Comparison of ENCODE assay signal across 8 cellular contexts in the genomic region with DNA sequence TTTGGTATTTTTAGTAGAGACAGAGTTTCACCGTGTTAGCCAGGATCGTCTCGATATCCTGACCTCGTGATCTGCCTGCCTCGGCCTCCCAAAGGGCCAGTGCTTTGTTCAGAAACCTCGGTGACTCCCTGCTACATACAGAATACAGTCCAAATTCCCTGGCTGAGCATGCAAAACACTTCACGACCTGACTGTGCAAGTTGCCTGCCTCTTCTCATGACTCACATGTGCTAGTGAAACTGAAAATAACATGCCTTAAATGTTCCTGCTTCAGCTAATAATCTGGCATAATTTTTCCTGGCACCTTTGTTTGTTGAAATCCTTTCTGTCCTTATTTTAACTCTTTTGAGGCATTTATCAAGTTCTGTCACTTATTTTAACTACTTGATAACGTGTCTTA.
DNase-seq lines count a peak whose midpoint lies in the region; ATAC-seq and TF ChIP-seq lines count a peak whose summit lies in the region.

No MANE protein-coding gene starts in this region.

- peaks cover 2 to 12% (median 4%) of the 10 kb centered on the region in 5 donors for H3K36me3 ChIP-seq in subcutaneous abdominal adipose tissue (ENCODE audit: control insufficient read depth in 5 of 5, insufficient read depth in 5 of 5, low read length in 5 of 5)

- H3K27ac ChIP-seq in subcutaneous abdominal adipose tissue (ENCODE audit: low read depth, low read length), result peak overlapping the region; percentile 62
- H3K27ac ChIP-seq in substantia nigra (ENCODE audit: low read depth, low read length, poor library complexity, severe bottlenecking), result no peak overlapping the region

- no peaks in the 10 kb centered on the region for H3K27me3 ChIP-seq in subcutaneous abdominal adipose tissue (ENCODE audit: control insufficient read depth in 5 of 5, insufficient read depth in 4 of 5, low read length in 5 of 5)

- no peaks in the 10 kb centered on the region for H3K9me3 ChIP-seq in subcutaneous abdominal adipose tissue (ENCODE audit: control insufficient read depth in 5 of 5, low read length in 5 of 5)

- DNase-seq in NK-92 treated with Interleukin-12 subunit alpha and Interleukin-12 subunit beta, amount 100 ng/mL, for 24 hours (lab: John Stamatoyannopoulos, UW), result peak; percentile 14
- DNase-seq in NK-92 (lab: John Stamatoyannopoulos, UW; ENCODE audit: unreplicated experiment) (no peak), NAMALWA (ENCODE audit: low spot score) (peak; percentile 17), fibroblast of mammary gland (ENCODE audit: low read depth) (peak; percentile 87), substantia nigra (lab: John Stamatoyannopoulos, UW) (no peak)
- no peak for DNase-seq in stimulated activated CD4-positive, alpha-beta T cell treated with anti-CD3 and anti-CD28 coated beads, Interleukin-4, amount 100 ng/mL, for 4 hours

- no peak for ATAC-seq in GM21576 (IDR thresholded peaks at IDR 0.05; ENCODE audit: unreplicated experiment)

- H3K9ac ChIP-seq in subcutaneous abdominal adipose tissue (ENCODE audit: low read length in 5 of 5), result peak overlapping the region in 1 of 5 donors; percentile 9

- no peak for TF ChIP-seq CTCF in fibroblast of mammary gland (conservative IDR thresholded peaks at IDR 0.05; ENCODE audit: control insufficient read depth, insufficient read depth, low read depth, low read length)

- no peak overlapping the region for H3K4me3 ChIP-seq in fibroblast of mammary gland (ENCODE audit: control insufficient read depth, low read depth, low read length)
- H3K4me3 ChIP-seq in subcutaneous abdominal adipose tissue (ENCODE audit: low read depth in 1 of 5, low read length in 5 of 5), result peak overlapping the region in 1 of 5 donors; percentile 43

- H3K4me1 ChIP-seq in subcutaneous abdominal adipose tissue (ENCODE audit: control insufficient read depth in 5 of 5, insufficient read depth in 5 of 5, low read length in 5 of 5), result peaks cover 0 to 19% (median 6%) of the 10 kb centered on the region in 5 donors

Comparison
In these comparisons a context has a peak if more than half of its experiments do, and no peak if none do; other contexts are left out.
1. DNase-seq: peak in NK-92 treated with Interleukin-12 subunit alpha and Interleukin-12 subunit beta, amount 100 ng/mL, for 24 hours (single experiment), NAMALWA (single experiment) and fibroblast of mammary gland (single experiment); none in NK-92 (single experiment), stimulated activated CD4-positive, alpha-beta T cell treated with anti-CD3 and anti-CD28 coated beads, Interleukin-4, amount 100 ng/mL, for 4 hours (0 of 2) and substantia nigra (0 of 49).